ENCODE assay signal across 25 cellular contexts in the genomic region with DNA sequence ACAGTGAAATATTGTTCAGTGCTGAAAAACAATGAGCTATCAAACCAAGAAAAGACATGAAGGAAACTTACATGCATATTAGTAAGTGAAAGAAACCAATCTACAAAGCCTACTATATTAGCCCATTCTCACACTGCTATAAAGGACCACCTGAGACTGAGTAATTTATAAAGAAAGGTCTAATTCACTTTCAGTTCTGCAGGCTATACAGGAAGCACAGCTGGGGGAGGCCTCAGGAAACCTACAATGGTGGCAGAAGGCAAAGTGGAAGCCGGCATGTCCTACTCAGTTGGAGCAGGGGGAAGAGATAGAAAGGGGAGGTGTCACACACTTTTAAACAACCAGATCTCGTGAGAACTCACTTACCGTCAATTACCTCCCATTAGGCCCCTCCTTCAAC.
"Had no signal": no experiment of that assay in that cellular context is flagged by ENCODE, and none has a peak within 500 bp of the region (broad histone marks: within the 10 kb centered on the region; RNA-seq: fewer than 3 reads in every experiment).

No MANE protein-coding gene starts in this region.

- H3K27ac Mint-ChIP-seq: memory B cell; mesothelial cell of epicardium; natural killer cell; stimulated activated naive B cell treated with anti-CD40 and anti-IgM and Interleukin-4, amounts not matched to agents 10 μg/mL and 1 μg/mL and 100 μg/mL, for 72 hours; stimulated activated naive CD8-positive, alpha-beta T cell treated with anti-CD3 and anti-CD28 coated beads, Interleukin-15, amount 100 ng/mL, for 72 hours had no signal

- H3K4me1 ChIP-seq: esophagus squamous epithelium, gastroesophageal sphincter, left ventricle myocardium inferior, lower lobe of right lung, right atrium auricular region, sigmoid colon, testis, tibial nerve, upper lobe of right lung, vagina had no signal

- ATAC-seq: gastroesophageal sphincter; left cardiac atrium; lower lobe of right lung; natural killer cell; stimulated activated naive B cell treated with anti-CD40 and anti-IgM and Interleukin-4, amounts not matched to agents 10 μg/mL and 1 μg/mL and 100 μg/mL, for 72 hours; stimulated activated naive CD8-positive, alpha-beta T cell treated with anti-CD3 and anti-CD28 coated beads, Interleukin-15, amount 100 ng/mL, for 72 hours; upper lobe of right lung had no signal

- H3K4me1 Mint-ChIP-seq: memory B cell; mesothelial cell of epicardium; natural killer cell; neural crest cell; stimulated activated naive B cell treated with anti-CD40 and anti-IgM and Interleukin-4, amounts not matched to agents 10 μg/mL and 1 μg/mL and 100 μg/mL, for 72 hours; stimulated activated naive CD8-positive, alpha-beta T cell treated with anti-CD3 and anti-CD28 coated beads, Interleukin-15, amount 100 ng/mL, for 72 hours had no signal

- FAIRE-seq: kidney had no signal

- H3K27ac ChIP-seq: esophagus squamous epithelium, gastroesophageal sphincter, left ventricle myocardium inferior, lower lobe of right lung, ovary, right atrium auricular region, sigmoid colon, skin epidermis, testis, tibial nerve, upper lobe of right lung, vagina had no signal

- H3K4me3 Mint-ChIP-seq: memory B cell; mesothelial cell of epicardium; natural killer cell; neural crest cell; stimulated activated naive B cell treated with anti-CD40 and anti-IgM and Interleukin-4, amounts not matched to agents 10 μg/mL and 1 μg/mL and 100 μg/mL, for 72 hours; stimulated activated naive CD8-positive, alpha-beta T cell treated with anti-CD3 and anti-CD28 coated beads, Interleukin-15, amount 100 ng/mL, for 72 hours had no signal

- H3K9me3 ChIP-seq: esophagus squamous epithelium, gastroesophageal sphincter, left ventricle myocardium inferior, lower lobe of right lung, ovary, right atrium auricular region, sigmoid colon, testis, tibial nerve, upper lobe of right lung, vagina had no signal

- H3K27me3 ChIP-seq: esophagus squamous epithelium, gastroesophageal sphincter, ovary, right atrium auricular region, sigmoid colon, testis, tibial nerve, upper lobe of right lung, vagina had no signal

- H3K9me3 Mint-ChIP-seq: memory B cell; stimulated activated naive B cell treated with anti-CD40 and anti-IgM and Interleukin-4, amounts not matched to agents 10 μg/mL and 1 μg/mL and 100 μg/mL, for 72 hours; stimulated activated naive CD8-positive, alpha-beta T cell treated with anti-CD3 and anti-CD28 coated beads, Interleukin-15, amount 100 ng/mL, for 72 hours had no signal

- DNase-seq: esophagus squamous epithelium; foreskin fibroblast; glutamatergic neuron; kidney; left cardiac atrium; left ventricle myocardium inferior; lower lobe of right lung; natural killer cell; nucleus accumbens; ovary; sigmoid colon; stimulated activated CD4-positive, alpha-beta T cell treated with anti-CD3 and anti-CD28 coated beads, Interleukin-2, amount 100 ng/mL, for 24 hours; stimulated activated CD4-positive, alpha-beta T cell treated with anti-CD3 and anti-CD28 coated beads, Interleukin-4, amount 100 ng/mL, for 4 hours; stimulated activated naive B cell treated with anti-CD40 and anti-IgM and Interleukin-4, amounts not matched to agents 10 μg/mL and 1 μg/mL and 100 μg/mL, for 72 hours; stimulated activated naive CD8-positive, alpha-beta T cell treated with anti-CD3 and anti-CD28 coated beads, Interleukin-15, amount 100 ng/mL, for 72 hours; testis; upper lobe of right lung had no signal

- H3K4me3 ChIP-seq: esophagus squamous epithelium, gastroesophageal sphincter, left ventricle myocardium inferior, lower lobe of right lung, ovary, right atrium auricular region, sigmoid colon, skin epidermis, testis, tibial nerve, upper lobe of right lung, vagina had no signal

- H3K36me3 ChIP-seq: esophagus squamous epithelium, gastroesophageal sphincter, left ventricle myocardium inferior, lower lobe of right lung, ovary, right atrium auricular region, sigmoid colon, tibial nerve, upper lobe of right lung, vagina had no signal

- H3K36me3 Mint-ChIP-seq: memory B cell; mesothelial cell of epicardium; natural killer cell; stimulated activated naive B cell treated with anti-CD40 and anti-IgM and Interleukin-4, amounts not matched to agents 10 μg/mL and 1 μg/mL and 100 μg/mL, for 72 hours had no signal

- H3K27me3 Mint-ChIP-seq: memory B cell; stimulated activated naive B cell treated with anti-CD40 and anti-IgM and Interleukin-4, amounts not matched to agents 10 μg/mL and 1 μg/mL and 100 μg/mL, for 72 hours; stimulated activated naive CD8-positive, alpha-beta T cell treated with anti-CD3 and anti-CD28 coated beads, Interleukin-15, amount 100 ng/mL, for 72 hours had no signal
